ENCODE assay signal across 9 cellular contexts in genomic region chr16:31528726-31529397, GRCh38. TPM values are rescaled to one million over a fixed set of nuclear protein-coding genes. Genes with fewer than 3 reads are reported as not detected.
DNase-seq lines count a peak whose midpoint lies in the region; ATAC-seq and TF ChIP-seq lines count a peak whose summit lies in the region.
"Had no signal": no experiment of that assay in that cellular context is flagged by ENCODE, and none has a peak within 500 bp of the region (broad histone marks: within the 10 kb centered on the region; RNA-seq: fewer than 3 reads in every experiment).

No MANE protein-coding gene starts in this region.

- TF ChIP-seq CTCF in Peyer's patch (IDR thresholded peaks at IDR 0.05), result no peak
- TF ChIP-seq CTCF in glutamatergic neuron (IDR thresholded peaks at IDR 0.05; ENCODE audit: partially characterized antibody, unreplicated experiment), result no peak

- no peaks in the 10 kb centered on the region for H3K27me3 ChIP-seq in Peyer's patch
- H3K27me3 ChIP-seq in rectal smooth muscle tissue (ENCODE audit: control insufficient read depth, insufficient read depth, low read length), result no peaks in the 10 kb centered on the region

- H3K4me3 Mint-ChIP-seq in glutamatergic neuron (ENCODE audit: unreplicated experiment), result peak overlapping the region; percentile 34

- no peak for ATAC-seq in HG03342 (IDR thresholded peaks at IDR 0.05; ENCODE audit: unreplicated experiment)
- no peak for ATAC-seq in left lobe of liver

- H3K36me3 Mint-ChIP-seq in glutamatergic neuron (ENCODE audit: unreplicated experiment), result no peaks in the 10 kb centered on the region

- H3K36me3 ChIP-seq in Peyer's patch (no peaks in the 10 kb centered on the region), rectal smooth muscle tissue (ENCODE audit: control insufficient read depth, insufficient read depth, low read length) (no peaks in the 10 kb centered on the region)

- peaks cover 4% of the 10 kb centered on the region for H3K9me3 Mint-ChIP-seq in glutamatergic neuron (ENCODE audit: unreplicated experiment)

- no peak for TF ChIP-seq POLR2A in Peyer's patch (IDR thresholded peaks at IDR 0.05)

- H3K4me3 ChIP-seq in Peyer's patch, result peak overlapping the region in 3 of 4 donors; percentile 27 to 44 (median 31)
- peak overlapping the region; percentile 14 for H3K4me3 ChIP-seq in rectal smooth muscle tissue (ENCODE audit: low read length)

- H3K4me1 ChIP-seq in Peyer's patch, result no peaks in the 10 kb centered on the region
- H3K4me1 ChIP-seq in rectal smooth muscle tissue (ENCODE audit: control insufficient read depth, insufficient read depth, low read length), result peaks cover 3% of the 10 kb centered on the region

- H3K27ac ChIP-seq in Peyer's patch (no peak overlapping the region), rectal smooth muscle tissue (ENCODE audit: low read depth, low read length) (no peak overlapping the region)

- no peak overlapping the region for H3K9ac ChIP-seq in rectal smooth muscle tissue (ENCODE audit: low read length)

- no peaks in the 10 kb centered on the region for H3K4me1 Mint-ChIP-seq in glutamatergic neuron (ENCODE audit: low read depth, unreplicated experiment)

- peaks cover 17% of the 10 kb centered on the region for H3K27me3 Mint-ChIP-seq in glutamatergic neuron (ENCODE audit: unreplicated experiment)

- peak; percentile 61 for DNase-seq in AG20443 (ENCODE audit: low spot score)
- no peak for DNase-seq in Peyer's patch
- no peak for DNase-seq in glutamatergic neuron
- DNase-seq in islet precursor cell, result no peak
- DNase-seq in left lobe of liver (ENCODE audit: low spot score), result no peak
- DNase-seq in GM19238 (ENCODE audit: insufficient read length, low spot score), result no peak
- DNase-seq: NCI-H526 treated with DMSO at 0.1 percent for 48 hours had no signal

- H3K9me3 ChIP-seq in Peyer's patch, result no peaks in the 10 kb centered on the region

- no peak overlapping the region for H3K27ac Mint-ChIP-seq in glutamatergic neuron (ENCODE audit: unreplicated experiment)

RNA-seq across cellular contexts. Expression of gene AHSP, which starts 1.2 kb away (rescaled TPM):
- not detected for total RNA-seq in Peyer's patch
- total RNA-seq in glutamatergic neuron (ENCODE audit: unreplicated experiment), result not detected
- 0.83 TPM for total RNA-seq in left lobe of liver

RNA-seq across cellular contexts. Expression of gene RUSF1, which starts 20.7 kb away (rescaled TPM):
- total RNA-seq in Peyer's patch, result 100 to 1,000 TPM in 3 of 4 donors, 10 to 100 TPM in 1; 65.2 to 124 (median 110) TPM
- total RNA-seq in glutamatergic neuron (ENCODE audit: unreplicated experiment), result 48.7 TPM
- total RNA-seq in left lobe of liver, result 63.1 TPM

RNA-seq across cellular contexts. Expression of gene SLC5A2, which starts 45.9 kb away (rescaled TPM):
- total RNA-seq in Peyer's patch (1 to 10 TPM in 2 of 4 donors, under 1 TPM in 1, not detected in 1; 0.94 to 5.4 (median 2.4) TPM), glutamatergic neuron (ENCODE audit: unreplicated experiment) (not detected), left lobe of liver (0.15 TPM)

RNA-seq across cellular contexts. Expression of gene TGFB1I1, which starts 56.9 kb away (rescaled TPM):
- total RNA-seq in Peyer's patch (10 to 100 TPM in 3 of 4 donors, 1 to 10 TPM in 1; 6.0 to 45.4 (median 18.2) TPM), glutamatergic neuron (ENCODE audit: unreplicated experiment) (19.2 TPM), left lobe of liver (3.1 TPM)
